1 cellular context compared by ENCODE assay signal in the genomic region with DNA sequence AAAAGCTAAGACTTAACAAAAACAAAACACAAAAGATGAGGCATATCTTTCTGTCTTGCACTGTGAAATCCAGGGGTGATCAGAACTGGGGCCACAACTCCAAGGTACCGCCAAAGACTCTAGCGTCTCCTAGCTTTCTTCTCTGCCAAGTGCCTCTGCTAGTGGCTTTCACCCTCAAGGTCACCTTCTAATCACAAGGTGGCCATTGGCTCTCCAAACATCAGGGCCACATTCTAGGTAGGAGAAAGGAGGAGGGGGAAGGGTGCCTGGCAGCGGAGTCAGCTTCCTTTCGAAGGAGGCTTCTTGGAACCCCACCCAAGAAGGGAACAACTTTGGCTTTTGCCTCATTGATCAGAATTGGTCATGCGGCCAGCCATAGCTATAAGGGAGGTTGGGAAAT.
TF ChIP-seq lines count a peak whose summit lies in the region.

No MANE protein-coding gene starts in this region.

TF ChIP-seq in K562, 482 proteins besides CTCF, POLR2A, EP300 and RAD21:
- TF ChIP-seq, protein P1, sequence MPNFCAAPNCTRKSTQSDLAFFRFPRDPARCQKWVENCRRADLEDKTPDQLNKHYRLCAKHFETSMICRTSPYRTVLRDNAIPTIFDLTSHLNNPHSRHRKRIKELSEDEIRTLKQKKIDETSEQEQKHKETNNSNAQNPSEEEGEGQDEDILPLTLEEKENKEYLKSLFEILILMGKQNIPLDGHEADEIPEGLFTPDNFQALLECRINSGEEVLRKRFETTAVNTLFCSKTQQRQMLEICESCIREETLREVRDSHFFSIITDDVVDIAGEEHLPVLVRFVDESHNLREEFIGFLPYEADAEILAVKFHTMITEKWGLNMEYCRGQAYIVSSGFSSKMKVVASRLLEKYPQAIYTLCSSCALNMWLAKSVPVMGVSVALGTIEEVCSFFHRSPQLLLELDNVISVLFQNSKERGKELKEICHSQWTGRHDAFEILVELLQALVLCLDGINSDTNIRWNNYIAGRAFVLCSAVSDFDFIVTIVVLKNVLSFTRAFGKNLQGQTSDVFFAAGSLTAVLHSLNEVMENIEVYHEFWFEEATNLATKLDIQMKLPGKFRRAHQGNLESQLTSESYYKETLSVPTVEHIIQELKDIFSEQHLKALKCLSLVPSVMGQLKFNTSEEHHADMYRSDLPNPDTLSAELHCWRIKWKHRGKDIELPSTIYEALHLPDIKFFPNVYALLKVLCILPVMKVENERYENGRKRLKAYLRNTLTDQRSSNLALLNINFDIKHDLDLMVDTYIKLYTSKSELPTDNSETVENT (CRISPR knock-in tag; IDR thresholded peaks at IDR 0.05), result no peak
- 0 out of 2 replicates have a peak, but pooled peaks have one; percentile 15 for TF ChIP-seq CTBP1 (IDR thresholded peaks at IDR 0.05; ENCODE audit: borderline replicate concordance)
- peak; percentile 97 for TF ChIP-seq ESRRA (IDR thresholded peaks at IDR 0.05; ENCODE audit: borderline replicate concordance, low read depth)
- TF ChIP-seq ZNF77 (CRISPR knock-in tag; IDR thresholded peaks at IDR 0.05), result no peak
- no peak for TF ChIP-seq POLR2AphosphoS5 (IDR thresholded peaks at IDR 0.05; ENCODE audit: control insufficient read depth, insufficient read depth, low read depth, low read length)
- no peak for TF ChIP-seq ZNF316 (IDR thresholded peaks at IDR 0.05)
- TF ChIP-seq, protein P2, sequence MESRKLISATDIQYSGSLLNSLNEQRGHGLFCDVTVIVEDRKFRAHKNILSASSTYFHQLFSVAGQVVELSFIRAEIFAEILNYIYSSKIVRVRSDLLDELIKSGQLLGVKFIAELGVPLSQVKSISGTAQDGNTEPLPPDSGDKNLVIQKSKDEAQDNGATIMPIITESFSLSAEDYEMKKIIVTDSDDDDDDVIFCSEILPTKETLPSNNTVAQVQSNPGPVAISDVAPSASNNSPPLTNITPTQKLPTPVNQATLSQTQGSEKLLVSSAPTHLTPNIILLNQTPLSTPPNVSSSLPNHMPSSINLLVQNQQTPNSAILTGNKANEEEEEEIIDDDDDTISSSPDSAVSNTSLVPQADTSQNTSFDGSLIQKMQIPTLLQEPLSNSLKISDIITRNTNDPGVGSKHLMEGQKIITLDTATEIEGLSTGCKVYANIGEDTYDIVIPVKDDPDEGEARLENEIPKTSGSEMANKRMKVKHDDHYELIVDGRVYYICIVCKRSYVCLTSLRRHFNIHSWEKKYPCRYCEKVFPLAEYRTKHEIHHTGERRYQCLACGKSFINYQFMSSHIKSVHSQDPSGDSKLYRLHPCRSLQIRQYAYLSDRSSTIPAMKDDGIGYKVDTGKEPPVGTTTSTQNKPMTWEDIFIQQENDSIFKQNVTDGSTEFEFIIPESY (CRISPR knock-in tag; IDR thresholded peaks at IDR 0.05), result peak; percentile 57; the same call in 1 of the 2 replicates
- TF ChIP-seq POU5F1 (IDR thresholded peaks at IDR 0.05; ENCODE audit: borderline replicate concordance, low read depth, low read length, partially characterized antibody), result no peak
- no peak for TF ChIP-seq NCOA6 (IDR thresholded peaks at IDR 0.05)
- TF ChIP-seq NR2C1 (IDR thresholded peaks at IDR 0.05), result no peak
- TF ChIP-seq NR2C1 (tag; IDR thresholded peaks at IDR 0.05), result 0 out of 2 replicates have a peak, but pooled peaks have one; percentile 6
- TF ChIP-seq MIER1 (IDR thresholded peaks at IDR 0.05; ENCODE audit: low read depth), result no peak
TF ChIP-seq in K562: peak in this region for 4.
